In the genomic region with DNA sequence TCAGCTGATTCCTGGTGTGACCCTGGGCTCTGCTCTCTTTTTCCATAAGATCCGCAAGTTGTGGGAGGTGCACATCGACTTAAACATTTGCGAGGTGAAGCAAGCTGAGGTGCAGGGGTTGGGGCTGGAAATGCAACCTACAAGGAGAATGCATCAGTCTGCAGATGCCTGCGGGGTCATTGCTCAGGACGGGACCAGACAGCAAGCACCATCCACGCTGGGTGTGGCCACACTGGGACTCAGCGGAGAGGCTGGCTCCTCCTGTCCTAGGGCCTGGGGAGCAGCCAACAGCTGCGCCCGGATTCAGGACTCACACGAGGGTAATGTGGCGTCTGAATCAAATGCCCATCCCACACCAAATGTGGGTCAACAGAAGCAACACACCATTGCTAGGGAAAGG, we compare ENCODE assay signal across 23 cellular contexts.
"Had no signal": no experiment of that assay in that cellular context is flagged by ENCODE, and none has a peak within 500 bp of the region (broad histone marks: within the 10 kb centered on the region; RNA-seq: fewer than 3 reads in every experiment).

No MANE protein-coding gene starts in this region.

- H3K9me3 ChIP-seq: esophagus muscularis mucosa, heart right ventricle, psoas muscle, testis, tibial artery had no signal

- H3K4me1 Mint-ChIP-seq: stimulated activated memory B cell treated with anti-CD40 and anti-IgM and Interleukin-4, amounts not matched to agents 10 μg/mL and 1 μg/mL and 100 μg/mL, for 72 hours had no signal

- H3K9me3 Mint-ChIP-seq: memory B cell; naive B cell; natural killer cell treated with Interleukin-12 subunit alpha and Interleukin-12 subunit beta and Interleukin-15 and Interleukin-18, amount 100 ng/mL, for 72 hours; neural crest cell; stimulated activated memory B cell treated with anti-CD40 and anti-IgM and Interleukin-4, amounts not matched to agents 10 μg/mL and 1 μg/mL and 100 μg/mL, for 72 hours; type B pancreatic cell had no signal

- ATAC-seq: heart right ventricle; natural killer cell treated with Interleukin-12 subunit alpha and Interleukin-12 subunit beta and Interleukin-15 and Interleukin-18, amount 100 ng/mL, for 72 hours; psoas muscle; sciatic nerve; stimulated activated memory B cell treated with anti-CD40 and anti-IgM and Interleukin-4, amounts not matched to agents 10 μg/mL and 1 μg/mL and 100 μg/mL, for 72 hours; stimulated activated naive CD8-positive, alpha-beta T cell treated with anti-CD3 and anti-CD28 coated beads, Interleukin-15, Interleukin-2, amounts not matched to agents 100 U/mL and 50 U/mL, for 24 hours had no signal

- H3K4me3 Mint-ChIP-seq: memory B cell; naive B cell; natural killer cell treated with Interleukin-12 subunit alpha and Interleukin-12 subunit beta and Interleukin-15 and Interleukin-18, amount 100 ng/mL, for 72 hours; neural crest cell; stimulated activated memory B cell treated with anti-CD40 and anti-IgM and Interleukin-4, amounts not matched to agents 10 μg/mL and 1 μg/mL and 100 μg/mL, for 72 hours; type B pancreatic cell had no signal

- H3K36me3 ChIP-seq: esophagus muscularis mucosa, heart right ventricle, tibial artery had no signal

- H3K27me3 Mint-ChIP-seq: naive B cell; natural killer cell treated with Interleukin-12 subunit alpha and Interleukin-12 subunit beta and Interleukin-15 and Interleukin-18, amount 100 ng/mL, for 72 hours had no signal

- H3K4me1 ChIP-seq: heart right ventricle, psoas muscle, testis, tibial artery had no signal

- H3K36me3 Mint-ChIP-seq: natural killer cell treated with Interleukin-12 subunit alpha and Interleukin-12 subunit beta and Interleukin-15 and Interleukin-18, amount 100 ng/mL, for 72 hours; stimulated activated memory B cell treated with anti-CD40 and anti-IgM and Interleukin-4, amounts not matched to agents 10 μg/mL and 1 μg/mL and 100 μg/mL, for 72 hours; type B pancreatic cell had no signal

- H3K27ac ChIP-seq: coronary artery, esophagus muscularis mucosa, heart right ventricle, psoas muscle, testis, tibial artery had no signal

- H3K27ac Mint-ChIP-seq: memory B cell; natural killer cell treated with Interleukin-12 subunit alpha and Interleukin-12 subunit beta and Interleukin-15 and Interleukin-18, amount 100 ng/mL, for 72 hours; stimulated activated memory B cell treated with anti-CD40 and anti-IgM and Interleukin-4, amounts not matched to agents 10 μg/mL and 1 μg/mL and 100 μg/mL, for 72 hours; type B pancreatic cell had no signal

- H3K4me3 ChIP-seq: coronary artery, esophagus muscularis mucosa, heart right ventricle, lung, psoas muscle, testis, tibial artery had no signal

- DNase-seq: dermis blood vessel endothelial cell; effector memory CD4-positive, alpha-beta T cell; foreskin melanocyte; glutamatergic neuron; heart right ventricle; hippocampal formation; kidney glomerular epithelial cell; naive B cell; stimulated activated CD4-positive, alpha-beta T cell treated with anti-CD3 and anti-CD28 coated beads, Interleukin-4, amount 100 ng/mL, for 4 hours; stimulated activated naive CD8-positive, alpha-beta T cell treated with anti-CD3 and anti-CD28 coated beads, Interleukin-15, Interleukin-2, amounts not matched to agents 100 U/mL and 50 U/mL, for 24 hours; substantia nigra; testis; tibial artery had no signal

- H3K27me3 ChIP-seq: esophagus muscularis mucosa, testis had no signal
